ENCODE assay signal across 8 cellular contexts in the genomic region with DNA sequence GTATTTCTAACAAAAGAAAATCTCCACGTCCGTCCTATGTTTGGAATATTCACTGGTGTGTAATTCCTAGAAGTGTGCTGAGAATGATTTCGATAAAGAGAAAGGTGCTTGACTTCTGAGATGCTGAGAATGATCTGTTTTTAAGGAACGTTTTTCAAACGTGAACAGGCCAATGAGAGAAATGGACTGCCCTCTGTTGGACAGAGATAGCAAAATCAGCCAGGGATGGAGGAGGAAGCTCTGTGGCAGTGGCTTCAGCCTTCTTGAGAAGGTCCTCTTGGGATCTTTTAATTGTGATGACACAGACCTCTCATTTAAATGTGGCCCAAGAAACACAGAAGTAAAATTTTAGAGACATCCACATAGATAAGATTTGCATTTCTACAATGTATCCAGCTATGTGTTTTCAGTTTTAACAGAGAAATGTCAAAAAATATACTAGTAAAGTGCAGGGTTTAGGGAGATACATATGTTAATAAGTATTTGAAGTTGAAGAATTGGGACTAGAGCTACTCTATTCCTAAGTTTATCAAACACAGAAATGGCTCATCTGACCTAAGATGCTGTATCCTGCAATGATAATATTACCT.
DNase-seq lines count a peak whose midpoint lies in the region; FAIRE-seq and TF ChIP-seq lines count a peak whose summit lies in the region.

No MANE protein-coding gene starts in this region.

- H2AFZ ChIP-seq in PC-9, result peak overlapping the region; percentile 11; the same call in 1 of the 2 replicates

- no peak overlapping the region for H3K27ac ChIP-seq in DOHH2 (ENCODE audit: low read depth, low read length)
- H3K27ac ChIP-seq in PC-9, result no peak overlapping the region
- no peak overlapping the region for H3K27ac ChIP-seq in CD8-positive, alpha-beta memory T cell (ENCODE audit: low read depth, low read length)

- H3K4me3 ChIP-seq in DOHH2 (ENCODE audit: low read length), result no peak overlapping the region
- H3K4me3 ChIP-seq in PC-9, result no peak overlapping the region
- H3K4me3 ChIP-seq in epithelial cell of esophagus (ENCODE audit: low read length), result no peak overlapping the region
- no peak overlapping the region for H3K4me3 ChIP-seq in CD8-positive, alpha-beta memory T cell (ENCODE audit: low read length)

- H3K27ac Mint-ChIP-seq in nephron progenitor cell, result no peak overlapping the region
- no peak overlapping the region for H3K27ac Mint-ChIP-seq in CD8-positive, alpha-beta memory T cell

- H3K9me3 Mint-ChIP-seq in nephron progenitor cell, result no peaks in the 10 kb centered on the region
- peaks cover 0 to 2% (median 0%) of the 10 kb centered on the region in 5 donors for H3K9me3 Mint-ChIP-seq in CD8-positive, alpha-beta memory T cell

- intact Hi-C loops in PC-9 (cut with micrococcal nuclease; ENCODE audit: unreplicated experiment), result loop anchor here (2.0 to 10.0 kb wide), 3 partner anchors 366 to 608 kb away; no protein-coding TSS in a partner anchor

- POLR2A ChIA-PET in PC-9 (lab: Charles Lee; ENCODE audit: unreplicated experiment), result no interaction called here
- POLR2A ChIA-PET in CD8-positive, alpha-beta memory T cell (lab: Charles Lee), result no interaction called here

- H4K20me1 ChIP-seq in DOHH2 (ENCODE audit: control insufficient read depth, insufficient read depth, low read depth, low read length) (no peaks in the 10 kb centered on the region), PC-9 (ENCODE audit: insufficient read depth) (no peaks in the 10 kb centered on the region)

- no peaks in the 10 kb centered on the region for H3K36me3 ChIP-seq in DOHH2 (ENCODE audit: control insufficient read depth, low read length)
- H3K36me3 ChIP-seq in PC-9 (ENCODE audit: low read depth), result no peaks in the 10 kb centered on the region
- H3K36me3 ChIP-seq in CD8-positive, alpha-beta memory T cell (ENCODE audit: insufficient read depth, low read length), result no peaks in the 10 kb centered on the region

- H3K4me1 Mint-ChIP-seq in nephron progenitor cell, result no peaks in the 10 kb centered on the region
- H3K4me1 Mint-ChIP-seq in CD8-positive, alpha-beta memory T cell, result peaks cover 0 to 4% (median 3%) of the 10 kb centered on the region in 3 donors

- peaks cover 3% of the 10 kb centered on the region; the same call in 1 of the 2 replicates for H3K27me3 ChIP-seq in DOHH2 (ENCODE audit: control insufficient read depth, low read length)
- peaks cover 30% of the 10 kb centered on the region for H3K27me3 ChIP-seq in PC-9 (ENCODE audit: insufficient read depth, low read depth)
- peaks cover 4% of the 10 kb centered on the region for H3K27me3 ChIP-seq in CD8-positive, alpha-beta memory T cell (ENCODE audit: insufficient read depth, low read length, poor library complexity, severe bottlenecking)

- FAIRE-seq in GM19239 (lab: Jason Lieb, UNC), result peak; percentile 86

- DNase-seq in GM19239 (ENCODE audit: insufficient read length, low spot score) (peak; percentile 20), HS-27A (ENCODE audit: low read depth) (peak; percentile 50), PC-9 (peak; percentile 25 to 45), epithelial cell of esophagus (ENCODE audit: low read depth) (peak; percentile 55), nephron progenitor cell (peak; percentile 33)
- no peak for DNase-seq in CD8-positive, alpha-beta memory T cell
- DNase-seq in activated CD8-positive, alpha-beta memory T cell treated with anti-CD3 and anti-CD28 coated beads, Interleukin-2, amount 50 U/mL, for 4 hours, result no peak

- H3K36me3 Mint-ChIP-seq in nephron progenitor cell (ENCODE audit: low read depth), result no peaks in the 10 kb centered on the region
- H3K36me3 Mint-ChIP-seq in CD8-positive, alpha-beta memory T cell, result no peaks in the 10 kb centered on the region

- TF ChIP-seq CTCF in DOHH2 (IDR thresholded peaks at IDR 0.05; ENCODE audit: low read depth, low read length, poor library complexity, severe bottlenecking), result peak; percentile 78
- TF ChIP-seq CTCF in PC-9 (conservative IDR thresholded peaks at IDR 0.05), result peak; percentile 82
- TF ChIP-seq CTCF in epithelial cell of esophagus (IDR thresholded peaks at IDR 0.05; ENCODE audit: insufficient read depth, low read depth, low read length, missing control alignments), result peak; percentile 79
- TF ChIP-seq CTCF in nephron progenitor cell (IDR thresholded peaks at IDR 0.05), result peak; percentile 70

- H3K9me2 ChIP-seq in DOHH2 (replicated peaks; ENCODE audit: control insufficient read depth, low read length), result no peaks in the 10 kb centered on the region
- H3K9me2 ChIP-seq in PC-9 (ENCODE audit: insufficient read depth), result no peaks in the 10 kb centered on the region

- H3F3A ChIP-seq in DOHH2 (ENCODE audit: control insufficient read depth, insufficient read depth) (no peaks in the 10 kb centered on the region), PC-9 (ENCODE audit: insufficient read depth, low read depth) (no peaks in the 10 kb centered on the region)

- H3K9me3 ChIP-seq in DOHH2 (ENCODE audit: control insufficient read depth, insufficient read depth, low read length) (no peaks in the 10 kb centered on the region), PC-9 (ENCODE audit: insufficient read depth, low read depth) (no peaks in the 10 kb centered on the region)
- H3K9me3 ChIP-seq in CD8-positive, alpha-beta memory T cell (ENCODE audit: low read length), result no peaks in the 10 kb centered on the region

- H3K4me2 ChIP-seq in DOHH2 (ENCODE audit: low read length), result no peak overlapping the region
- no peak overlapping the region for H3K4me2 ChIP-seq in PC-9

- no TSS peak for BruUV-seq in PC-9 (replicated peaks; lab: Mats Ljungman, UMichigan)

- no peaks in the 10 kb centered on the region for H3K79me2 ChIP-seq in DOHH2 (ENCODE audit: control insufficient read depth, low read length)
- no peaks in the 10 kb centered on the region for H3K79me2 ChIP-seq in PC-9 (ENCODE audit: low read depth)

- CTCF ChIA-PET in PC-9 (lab: Charles Lee), result interaction anchor here (0.5 to 1.2 kb wide), 4 partner anchors 49 to 900 kb away, joined by 3 to 9 read pairs (median 3); no protein-coding TSS in a partner anchor
- CTCF ChIA-PET in CD8-positive, alpha-beta memory T cell (lab: Charles Lee), result interaction anchor here (0.8 to 1.8 kb wide), 6 partner anchors 9 to 610 kb away, joined by 3 to 5 read pairs (median 3); no protein-coding TSS in a partner anchor

- no peak overlapping the region for H3K4me3 Mint-ChIP-seq in nephron progenitor cell
- H3K4me3 Mint-ChIP-seq in CD8-positive, alpha-beta memory T cell, result no peak overlapping the region

- peaks cover 52% of the 10 kb centered on the region for H3K27me3 Mint-ChIP-seq in nephron progenitor cell (ENCODE audit: low read depth, poor library complexity)
- peaks cover 15 to 32% of the 10 kb centered on the region in 2 donors for H3K27me3 Mint-ChIP-seq in CD8-positive, alpha-beta memory T cell

- H3K4me1 ChIP-seq in DOHH2 (ENCODE audit: control insufficient read depth, low read length) (no peaks in the 10 kb centered on the region), PC-9 (replicated peaks; ENCODE audit: insufficient read depth) (no peaks in the 10 kb centered on the region)
- H3K4me1 ChIP-seq in CD8-positive, alpha-beta memory T cell (ENCODE audit: insufficient read depth, low read length), result no peaks in the 10 kb centered on the region

Comparison
In these comparisons a context has a peak if more than half of its experiments do, and no peak if none do; other contexts are left out.
1. DNase-seq: peak in GM19239 (single experiment), HS-27A (single experiment), PC-9 (2 of 2), epithelial cell of esophagus (single experiment) and nephron progenitor cell (single experiment); none in CD8-positive, alpha-beta memory T cell (0 of 5) and activated CD8-positive, alpha-beta memory T cell treated with anti-CD3 and anti-CD28 coated beads, Interleukin-2, amount 50 U/mL, for 4 hours (single experiment).
2. Peak in every context shown above with its lines, with median percentiles within 50 percentile points of each other: CTCF ChIP-seq.